In genomic region chr11:66546966-66547661, GRCh38 we compare ENCODE assay signal across 10 cellular contexts. TPM values are rescaled to one million over a fixed set of nuclear protein-coding genes. Genes with fewer than 3 reads are reported as not detected.
DNase-seq lines count a peak whose midpoint lies in the region; ATAC-seq and TF ChIP-seq lines count a peak whose summit lies in the region.
"Had no signal": no experiment of that assay in that cellular context is flagged by ENCODE, and none has a peak within 500 bp of the region (broad histone marks: within the 10 kb centered on the region; RNA-seq: fewer than 3 reads in every experiment).

No MANE protein-coding gene starts in this region.

- no peaks in the 10 kb centered on the region for H3K9me3 Mint-ChIP-seq in activated CD4-positive, alpha-beta T cell treated with anti-CD3 and anti-CD28 coated beads, Interleukin-2, amount 10 ng/mL, durations not matched to agents 24 days and 14 days
- H3K9me3 Mint-ChIP-seq in glutamatergic neuron (ENCODE audit: unreplicated experiment), result peaks cover 10% of the 10 kb centered on the region
- no peaks in the 10 kb centered on the region for H3K9me3 Mint-ChIP-seq in stimulated activated memory B cell treated with anti-CD40 and anti-IgM and Interleukin-4, amounts not matched to agents 10 μg/mL and 1 μg/mL and 100 μg/mL, for 72 hours

- H3K27me3 Mint-ChIP-seq in activated CD4-positive, alpha-beta T cell treated with anti-CD3 and anti-CD28 coated beads, Interleukin-2, amount 10 ng/mL, durations not matched to agents 24 days and 14 days, result peaks cover 13% of the 10 kb centered on the region
- peaks cover 11% of the 10 kb centered on the region for H3K27me3 Mint-ChIP-seq in glutamatergic neuron (ENCODE audit: unreplicated experiment)
- no peaks in the 10 kb centered on the region for H3K27me3 Mint-ChIP-seq in stimulated activated memory B cell treated with anti-CD40 and anti-IgM and Interleukin-4, amounts not matched to agents 10 μg/mL and 1 μg/mL and 100 μg/mL, for 72 hours

- DNase-seq in activated CD4-positive, alpha-beta T cell treated with anti-CD3 and anti-CD28 coated beads, Interleukin-2, amount 10 ng/mL, durations not matched to agents 24 days and 14 days, result peak; percentile 61
- no peak for DNase-seq in activated CD4-positive, alpha-beta T cell treated with anti-CD3 and anti-CD28 coated beads for 48 hours
- DNase-seq in Panc1 (ENCODE audit: low read depth, low spot score) (no peak), glutamatergic neuron (peak; percentile 57), aorta (no peak), ecto neural progenitor cell (ENCODE audit: low spot score) (no peak)
- DNase-seq in stimulated activated CD4-positive, alpha-beta T cell treated with anti-CD3 and anti-CD28 coated beads, Interleukin-15, amount 100 ng/mL, for 24 hours, result no peak
- DNase-seq: effector CD8-positive, alpha-beta T cell had no signal

- in situ Hi-C loops in Panc1 (cut with HindIII; ENCODE audit: low pct_unique_long_range_greater_than_20kb, low sequenced_read_pairs), result no loop called here

- no TSS peak for BruUV-seq in Panc1 (replicated peaks; lab: Mats Ljungman, UMichigan)

- no peaks in the 10 kb centered on the region for H3K36me3 ChIP-seq in Panc1 (ENCODE audit: control insufficient read depth, insufficient read depth, low read length)
- no peaks in the 10 kb centered on the region for H3K36me3 ChIP-seq in aorta (ENCODE audit: control insufficient read depth in 1 of 2, insufficient read depth in 2 of 2, low read length in 1 of 2)

- CTCF ChIA-PET in Panc1 (lab: Charles Lee), result interaction anchor here (0.6 kb wide), 1 partner anchor 72 kb away, joined by 5 read pairs; no protein-coding TSS in a partner anchor

- no peak overlapping the region for H3K27ac ChIP-seq in Panc1 (ENCODE audit: low read length)
- no peak overlapping the region for H3K27ac ChIP-seq in aorta (ENCODE audit: low read depth in 1 of 2, low read length in 2 of 2)

- H3K27me3 ChIP-seq in Panc1 (ENCODE audit: control insufficient read depth, insufficient read depth, low read length) (no peaks in the 10 kb centered on the region), aorta (ENCODE audit: control insufficient read depth in 1 of 2, insufficient read depth in 2 of 2, low read length in 1 of 2) (no peaks in the 10 kb centered on the region)

- 31 to 32% methylated on average over 18 of the region's 18 CpGs for WGBS in aorta, 2 donors

- peaks cover 17% of the 10 kb centered on the region for H3K4me1 Mint-ChIP-seq in activated CD4-positive, alpha-beta T cell treated with anti-CD3 and anti-CD28 coated beads, Interleukin-2, amount 10 ng/mL, durations not matched to agents 24 days and 14 days
- peaks cover 29% of the 10 kb centered on the region for H3K4me1 Mint-ChIP-seq in glutamatergic neuron (ENCODE audit: low read depth, unreplicated experiment)
- peaks cover 32% of the 10 kb centered on the region for H3K4me1 Mint-ChIP-seq in stimulated activated memory B cell treated with anti-CD40 and anti-IgM and Interleukin-4, amounts not matched to agents 10 μg/mL and 1 μg/mL and 100 μg/mL, for 72 hours

- intact Hi-C loops in activated CD4-positive, alpha-beta T cell treated with anti-CD3 and anti-CD28 coated beads, Interleukin-2, amount 10 ng/mL, durations not matched to agents 24 days and 14 days (cut with micrococcal nuclease), result loop anchor here (1.0 to 2.0 kb wide), 4 partner anchors 37 to 131 kb away; partner anchors contain the start of genes BBS1, CCDC87, CCS and DPP3
- intact Hi-C loops in Panc1 (cut with micrococcal nuclease; ENCODE audit: unreplicated experiment), result no loop called here
- intact Hi-C loops in aorta (cut with DNase I), result no loop called here

- ATAC-seq in Panc1 (no peak), aorta (ENCODE audit: low FRiP score) (no peak)
- no peak for ATAC-seq in stimulated activated memory B cell treated with anti-CD40 and anti-IgM and Interleukin-4, amounts not matched to agents 10 μg/mL and 1 μg/mL and 100 μg/mL, for 72 hours

- POLR2A ChIA-PET in Panc1 (lab: Charles Lee), result no interaction called here

- peaks cover 10% of the 10 kb centered on the region for H3K36me3 Mint-ChIP-seq in activated CD4-positive, alpha-beta T cell treated with anti-CD3 and anti-CD28 coated beads, Interleukin-2, amount 10 ng/mL, durations not matched to agents 24 days and 14 days (ENCODE audit: low read depth)
- H3K36me3 Mint-ChIP-seq in glutamatergic neuron (ENCODE audit: unreplicated experiment), result peaks cover 4% of the 10 kb centered on the region
- peaks cover 10% of the 10 kb centered on the region for H3K36me3 Mint-ChIP-seq in stimulated activated memory B cell treated with anti-CD40 and anti-IgM and Interleukin-4, amounts not matched to agents 10 μg/mL and 1 μg/mL and 100 μg/mL, for 72 hours

- TF ChIP-seq CTCF in Panc1 (IDR thresholded peaks at IDR 0.05) (no peak), glutamatergic neuron (IDR thresholded peaks at IDR 0.05; ENCODE audit: partially characterized antibody, unreplicated experiment) (no peak)

- H3K9me3 ChIP-seq in Panc1 (ENCODE audit: control insufficient read depth, insufficient read depth, low read depth, low read length) (no peaks in the 10 kb centered on the region), aorta (ENCODE audit: control insufficient read depth, low read length) (no peaks in the 10 kb centered on the region)

- H3K4me1 ChIP-seq in Panc1 (ENCODE audit: control insufficient read depth, insufficient read depth, low read length) (peaks cover 9% of the 10 kb centered on the region), aorta (ENCODE audit: control insufficient read depth in 1 of 2, insufficient read depth in 2 of 2, low read length in 2 of 2) (no peaks in the 10 kb centered on the region)

- H3K27ac Mint-ChIP-seq in activated CD4-positive, alpha-beta T cell treated with anti-CD3 and anti-CD28 coated beads, Interleukin-2, amount 10 ng/mL, durations not matched to agents 24 days and 14 days, result no peak overlapping the region
- H3K27ac Mint-ChIP-seq in glutamatergic neuron (ENCODE audit: unreplicated experiment), result peak overlapping the region; percentile 68
- peak overlapping the region; percentile 72 for H3K27ac Mint-ChIP-seq in stimulated activated memory B cell treated with anti-CD40 and anti-IgM and Interleukin-4, amounts not matched to agents 10 μg/mL and 1 μg/mL and 100 μg/mL, for 72 hours

- peak overlapping the region; percentile 89 for H3K4me3 Mint-ChIP-seq in activated CD4-positive, alpha-beta T cell treated with anti-CD3 and anti-CD28 coated beads, Interleukin-2, amount 10 ng/mL, durations not matched to agents 24 days and 14 days
- peak overlapping the region; percentile 71 for H3K4me3 Mint-ChIP-seq in glutamatergic neuron (ENCODE audit: unreplicated experiment)
- H3K4me3 Mint-ChIP-seq in stimulated activated memory B cell treated with anti-CD40 and anti-IgM and Interleukin-4, amounts not matched to agents 10 μg/mL and 1 μg/mL and 100 μg/mL, for 72 hours, result peak overlapping the region; percentile 87

- H3K4me3 ChIP-seq in Panc1 (ENCODE audit: low read depth in 2 of 2, low read length in 2 of 2) (peak overlapping the region; percentile 87 to 92; a peak in 3 of 4 replicates), aorta (ENCODE audit: low read length in 2 of 2) (no peak overlapping the region)

RNA-seq across cellular contexts. Expression of gene ACTN3, which starts 0.4 kb away (rescaled TPM):
- total RNA-seq in activated CD4-positive, alpha-beta T cell treated with anti-CD3 and anti-CD28 coated beads, Interleukin-2, amount 10 ng/mL, durations not matched to agents 24 days and 14 days, result 0.07 TPM in 2 replicates
- 0.13 TPM for total RNA-seq in Panc1 (2021; ENCODE audit: unreplicated experiment)
- polyA plus RNA-seq in Panc1 (2012; ENCODE audit: insufficient read length), result 1.1 TPM
- total RNA-seq in glutamatergic neuron (ENCODE audit: unreplicated experiment), result 2.0 TPM
- 1 to 10 TPM in 1 of 2 donors, not detected in 1; 3.0 TPM for total RNA-seq in aorta
- polyA plus RNA-seq in aorta, result not detected
- polyA plus RNA-seq: BJ had no signal

RNA-seq across cellular contexts. Expression of gene ZDHHC24, which starts 1.3 kb away (rescaled TPM):
- total RNA-seq in activated CD4-positive, alpha-beta T cell treated with anti-CD3 and anti-CD28 coated beads, Interleukin-2, amount 10 ng/mL, durations not matched to agents 24 days and 14 days, result 12.2 and 13.9 TPM in 2 replicates
- total RNA-seq in Panc1 (2021; ENCODE audit: unreplicated experiment) (29.5 TPM), glutamatergic neuron (ENCODE audit: unreplicated experiment) (11.5 TPM), aorta (10 to 100 TPM in 1 of 2 donors, 1 to 10 TPM in 1; 9.3 to 14.7 TPM)
- polyA plus RNA-seq in Panc1 (2012; ENCODE audit: insufficient read length), result 37.4 TPM
- polyA plus RNA-seq in aorta, result 1 to 10 TPM; 4.1 to 9.3 TPM

RNA-seq across cellular contexts. Expression of gene CTSF, which starts 21.3 kb away (rescaled TPM):
- 0.68 and 1.2 TPM in 2 replicates for total RNA-seq in activated CD4-positive, alpha-beta T cell treated with anti-CD3 and anti-CD28 coated beads, Interleukin-2, amount 10 ng/mL, durations not matched to agents 24 days and 14 days
- 28.7 TPM for total RNA-seq in Panc1 (2021; ENCODE audit: unreplicated experiment)
- 42.0 TPM for polyA plus RNA-seq in Panc1 (2012; ENCODE audit: insufficient read length)
- total RNA-seq in glutamatergic neuron (ENCODE audit: unreplicated experiment), result 31.1 TPM
- 100 to 1,000 TPM in 1 of 2 donors, 10 to 100 TPM in 1; 38.3 to 110 TPM for total RNA-seq in aorta
- polyA plus RNA-seq in aorta, result 10 to 100 TPM; 52.1 to 98.5 TPM

RNA-seq across cellular contexts. Expression of gene BBS1, which starts 36.7 kb away (rescaled TPM):
- 17.6 and 18.3 TPM in 2 replicates for total RNA-seq in activated CD4-positive, alpha-beta T cell treated with anti-CD3 and anti-CD28 coated beads, Interleukin-2, amount 10 ng/mL, durations not matched to agents 24 days and 14 days
- total RNA-seq in Panc1 (2021; ENCODE audit: unreplicated experiment), result 26.9 TPM
- polyA plus RNA-seq in Panc1 (2012; ENCODE audit: insufficient read length), result 16.4 TPM
- 37.3 TPM for total RNA-seq in glutamatergic neuron (ENCODE audit: unreplicated experiment)
- 10 to 100 TPM; 27.2 to 58.1 TPM for total RNA-seq in aorta
- 10 to 100 TPM; 18.9 to 34.9 TPM for polyA plus RNA-seq in aorta

RNA-seq across cellular contexts. Expression of gene CCDC87, which starts 45.7 kb away (rescaled TPM):
- 0.19 and 0.21 TPM in 2 replicates for total RNA-seq in activated CD4-positive, alpha-beta T cell treated with anti-CD3 and anti-CD28 coated beads, Interleukin-2, amount 10 ng/mL, durations not matched to agents 24 days and 14 days
- total RNA-seq in Panc1 (2021; ENCODE audit: unreplicated experiment) (2.0 TPM), glutamatergic neuron (ENCODE audit: unreplicated experiment) (0.51 TPM), aorta (under 1 TPM; 0.19 to 0.33 TPM)
- polyA plus RNA-seq in Panc1 (2012; ENCODE audit: insufficient read length), result 1.0 TPM
- under 1 TPM in 1 of 2 donors, not detected in 1; 0.10 TPM for polyA plus RNA-seq in aorta

Comparison
In these comparisons a context has a peak if more than half of its experiments do, and no peak if none do; other contexts are left out.
1. DNase-seq: peak in activated CD4-positive, alpha-beta T cell treated with anti-CD3 and anti-CD28 coated beads, Interleukin-2, amount 10 ng/mL, durations not matched to agents 24 days and 14 days (single experiment) and glutamatergic neuron (single experiment); none in activated CD4-positive, alpha-beta T cell treated with anti-CD3 and anti-CD28 coated beads for 48 hours (single experiment), Panc1 (single experiment), stimulated activated CD4-positive, alpha-beta T cell treated with anti-CD3 and anti-CD28 coated beads, Interleukin-15, amount 100 ng/mL, for 24 hours (single experiment), aorta (0 of 2) and ecto neural progenitor cell (single experiment).
2. H3K4me3 ChIP-seq: peak in Panc1 (2 of 2); none in aorta (0 of 2).
3. RNA of gene CTSF, which starts 21.3 kb away (total RNA-seq): 38.3 to 110 TPM in aorta, 31.1 TPM in glutamatergic neuron (single experiment) and 28.7 TPM in Panc1 (single experiment); 0.68 to 1.2 TPM in activated CD4-positive, alpha-beta T cell treated with anti-CD3 and anti-CD28 coated beads, Interleukin-2, amount 10 ng/mL, durations not matched to agents 24 days and 14 days; every median in the first group is over 10 times any median in the second.
4. Peak in every context shown above with its lines, with median percentiles within 50 percentile points of each other: H3K4me3 Mint-ChIP-seq.